In genomic region chr3:187069857-187070516, GRCh38 we compare ENCODE assay signal across 1 cellular context.
TF ChIP-seq lines count a peak whose summit lies in the region.

No MANE protein-coding gene starts in this region.

TF ChIP-seq in IMR-90, 13 proteins besides CTCF, POLR2A, EP300 and RAD21:
- no peak for TF ChIP-seq CHD1 (IDR thresholded peaks at IDR 0.05; ENCODE audit: low read depth, low read length)
- TF ChIP-seq, protein P1, sequence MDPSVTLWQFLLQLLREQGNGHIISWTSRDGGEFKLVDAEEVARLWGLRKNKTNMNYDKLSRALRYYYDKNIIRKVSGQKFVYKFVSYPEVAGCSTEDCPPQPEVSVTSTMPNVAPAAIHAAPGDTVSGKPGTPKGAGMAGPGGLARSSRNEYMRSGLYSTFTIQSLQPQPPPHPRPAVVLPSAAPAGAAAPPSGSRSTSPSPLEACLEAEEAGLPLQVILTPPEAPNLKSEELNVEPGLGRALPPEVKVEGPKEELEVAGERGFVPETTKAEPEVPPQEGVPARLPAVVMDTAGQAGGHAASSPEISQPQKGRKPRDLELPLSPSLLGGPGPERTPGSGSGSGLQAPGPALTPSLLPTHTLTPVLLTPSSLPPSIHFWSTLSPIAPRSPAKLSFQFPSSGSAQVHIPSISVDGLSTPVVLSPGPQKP (IDR thresholded peaks at IDR 0.05; ENCODE audit: borderline replicate concordance, low read depth, low read length): no peak
- no peak for TF ChIP-seq RCOR1 (IDR thresholded peaks at IDR 0.05; ENCODE audit: insufficient replicate concordance, low read length)
- TF ChIP-seq CEBPB (IDR thresholded peaks at IDR 0.05; ENCODE audit: low read depth, low read length): no peak
- no peak for TF ChIP-seq MAFK (IDR thresholded peaks at IDR 0.05; ENCODE audit: low read depth, low read length)
- TF ChIP-seq RFX5 (IDR thresholded peaks at IDR 0.05; ENCODE audit: low read depth, low read length): no peak
- no peak for TF ChIP-seq FOS (IDR thresholded peaks at IDR 0.05; ENCODE audit: low read depth, low read length)
- TF ChIP-seq SMC3 (IDR thresholded peaks at IDR 0.05; ENCODE audit: low read depth, low read length): no peak
- no peak for TF ChIP-seq BHLHE40 (IDR thresholded peaks at IDR 0.05; ENCODE audit: low read depth, low read length)
- no peak for TF ChIP-seq NFE2L2 (IDR thresholded peaks at IDR 0.05; ENCODE audit: low read depth, low read length)
- TF ChIP-seq MAZ (IDR thresholded peaks at IDR 0.05; ENCODE audit: borderline replicate concordance, low read depth, low read length): no peak
- no peak for TF ChIP-seq MXI1 (IDR thresholded peaks at IDR 0.05; ENCODE audit: borderline replicate concordance, low read depth, low read length)
- TF ChIP-seq, protein P2, sequence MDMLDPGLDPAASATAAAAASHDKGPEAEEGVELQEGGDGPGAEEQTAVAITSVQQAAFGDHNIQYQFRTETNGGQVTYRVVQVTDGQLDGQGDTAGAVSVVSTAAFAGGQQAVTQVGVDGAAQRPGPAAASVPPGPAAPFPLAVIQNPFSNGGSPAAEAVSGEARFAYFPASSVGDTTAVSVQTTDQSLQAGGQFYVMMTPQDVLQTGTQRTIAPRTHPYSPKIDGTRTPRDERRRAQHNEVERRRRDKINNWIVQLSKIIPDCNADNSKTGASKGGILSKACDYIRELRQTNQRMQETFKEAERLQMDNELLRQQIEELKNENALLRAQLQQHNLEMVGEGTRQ (IDR thresholded peaks at IDR 0.05; ENCODE audit: low read depth, low read length): no peak
